18 cellular contexts compared by ENCODE assay signal in genomic region chr9:14331120-14331519, GRCh38.
"Had no signal": no experiment of that assay in that cellular context is flagged by ENCODE, and none has a peak within 500 bp of the region (broad histone marks: within the 10 kb centered on the region; RNA-seq: fewer than 3 reads in every experiment).

No MANE protein-coding gene starts in this region.

- ATAC-seq: effector memory CD8-positive, alpha-beta T cell; gastroesophageal sphincter; left lung; natural killer cell; psoas muscle; right cardiac atrium; stimulated activated memory B cell treated with anti-CD40 and anti-IgM and Interleukin-4, amounts not matched to agents 10 μg/mL and 1 μg/mL and 100 μg/mL, for 72 hours; stimulated activated naive CD8-positive, alpha-beta T cell treated with anti-CD3 and anti-CD28 coated beads, Interleukin-15, Interleukin-2, amounts not matched to agents 100 U/mL and 50 U/mL, for 24 hours had no signal

- DNase-seq: cortex of kidney; effector memory CD8-positive, alpha-beta T cell; foreskin fibroblast; heart left ventricle; kidney; left lung; natural killer cell; occipital lobe; ovary; posterior cingulate gyrus; psoas muscle; right cardiac atrium; spleen; stimulated activated CD4-positive, alpha-beta T cell treated with anti-CD3 and anti-CD28 coated beads, Interleukin-4, amount 100 ng/mL, for 4 hours; stimulated activated naive CD8-positive, alpha-beta T cell treated with anti-CD3 and anti-CD28 coated beads, Interleukin-15, Interleukin-2, amounts not matched to agents 100 U/mL and 50 U/mL, for 24 hours; upper lobe of left lung had no signal
